ENCODE assay signal across 21 cellular contexts in the genomic region with DNA sequence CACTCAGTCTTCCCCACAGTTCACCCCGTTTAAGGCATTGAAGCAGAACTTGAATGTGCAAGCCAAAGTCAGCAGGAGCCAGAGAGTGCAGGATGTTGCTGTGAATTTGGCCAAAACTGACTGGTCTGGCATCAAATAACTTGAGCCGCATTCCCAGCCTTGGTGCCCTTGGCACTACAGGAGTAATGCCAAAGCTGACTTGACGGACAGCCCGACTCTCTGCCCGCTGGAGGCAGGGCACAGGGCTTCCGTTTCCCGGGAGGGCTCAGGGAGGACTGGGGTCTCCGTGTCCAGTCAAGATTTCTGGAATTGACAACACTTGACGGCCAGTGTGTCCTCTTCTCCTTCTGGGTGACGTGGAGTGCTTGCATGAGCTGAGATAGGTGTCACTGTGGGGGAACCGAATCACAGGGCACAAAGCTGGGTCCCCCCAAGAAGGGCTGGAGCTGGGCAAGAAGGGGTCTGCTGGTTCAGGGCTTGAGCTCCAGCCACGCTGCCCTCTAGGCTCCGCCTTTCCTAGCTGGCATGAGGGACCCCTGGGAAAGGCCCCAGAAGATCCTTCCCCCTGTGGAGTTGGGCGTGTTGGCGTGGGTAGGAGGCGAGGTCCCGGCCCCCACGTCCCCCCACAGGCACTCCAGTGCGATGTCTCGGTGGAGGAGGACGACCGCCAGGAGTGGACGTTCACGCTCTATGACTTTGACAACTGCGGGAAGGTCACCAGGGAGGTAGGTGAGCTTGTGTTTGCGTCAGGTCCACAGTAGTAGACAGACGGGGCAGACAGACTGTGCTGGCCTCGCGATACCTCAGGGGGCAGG. TPM values are rescaled to one million over a fixed set of nuclear protein-coding genes. Genes with fewer than 3 reads are reported as not detected.
"Had no signal": no experiment of that assay in that cellular context is flagged by ENCODE, and none has a peak within 500 bp of the region (broad histone marks: within the 10 kb centered on the region; RNA-seq: fewer than 3 reads in every experiment).

No MANE protein-coding gene starts in this region.

- H3K4me3 Mint-ChIP-seq: activated naive CD4-positive, alpha-beta T cell treated with anti-CD3 and anti-CD28 coated beads for 36 hours; activated T-cell treated with anti-CD3 and anti-CD28 coated beads, Interleukin-2, amount 50 U/mL, for 4 hours; naive thymus-derived CD8-positive, alpha-beta T cell; T-helper 17 cell had no signal

- H3K27ac Mint-ChIP-seq: activated naive CD4-positive, alpha-beta T cell treated with anti-CD3 and anti-CD28 coated beads for 36 hours; progenitor cell of endocrine pancreas; T-helper 17 cell had no signal

- H3K9me3 Mint-ChIP-seq: activated naive CD4-positive, alpha-beta T cell treated with anti-CD3 and anti-CD28 coated beads for 36 hours; activated T-cell treated with anti-CD3 and anti-CD28 coated beads, Interleukin-2, amount 50 U/mL, for 4 hours; naive thymus-derived CD8-positive, alpha-beta T cell had no signal

- DNase-seq: activated CD4-positive, alpha-beta T cell treated with anti-CD3 and anti-CD28 coated beads, Interleukin-2, amount 50 U/mL, for 1 hour; activated CD4-positive, CD25-positive, alpha-beta regulatory T cell treated with anti-CD3 and anti-CD28 coated beads, Interleukin-2, amount 50 U/mL, for 72 hours; activated CD8-positive, alpha-beta memory T cell treated with anti-CD3 and anti-CD28 coated beads, Interleukin-2, amount 50 U/mL, for 4 hours; activated naive CD4-positive, alpha-beta T cell treated with anti-CD3 and anti-CD28 coated beads for 36 hours; activated T-cell treated with anti-CD3 and anti-CD28 coated beads, Interleukin-2, amount 50 U/mL, for 4 hours; central memory CD4-positive, alpha-beta T cell; cortex of kidney; erythroblast; foreskin melanocyte; mesenchymal stem cell; stimulated activated CD4-positive, alpha-beta T cell treated with anti-CD3 and anti-CD28 coated beads, Interleukin-2, amount 100 ng/mL, for 24 hours; stimulated activated naive CD8-positive, alpha-beta T cell treated with anti-CD3 and anti-CD28 coated beads, Interleukin-15, Interleukin-2, amounts not matched to agents 100 U/mL and 50 U/mL, for 24 hours; T-helper 17 cell; tibial artery had no signal

- H3K27me3 Mint-ChIP-seq: progenitor cell of endocrine pancreas had no signal

- H3K9me3 ChIP-seq: body of pancreas, left lung, tibial artery had no signal

- H3K27me3 ChIP-seq: body of pancreas had no signal

- H3K36me3 Mint-ChIP-seq: naive thymus-derived CD8-positive, alpha-beta T cell had no signal

- H3K4me3 ChIP-seq: body of pancreas, left lung, tibial artery had no signal

- H3K27ac ChIP-seq: body of pancreas, left lung, tibial artery, VCaP had no signal

- H3K36me3 ChIP-seq: left lung, tibial artery had no signal

- FAIRE-seq: endometrium, keratinocyte had no signal

- H3K4me1 ChIP-seq: body of pancreas, left lung, tibial artery had no signal

- ATAC-seq: activated T-cell treated with anti-CD3 and anti-CD28 coated beads, Interleukin-2, amount 50 U/mL, for 4 hours; body of pancreas; left lung; naive thymus-derived CD8-positive, alpha-beta T cell; stimulated activated naive CD8-positive, alpha-beta T cell treated with anti-CD3 and anti-CD28 coated beads, Interleukin-15, Interleukin-2, amounts not matched to agents 100 U/mL and 50 U/mL, for 24 hours; T-helper 17 cell had no signal

RNA-seq across cellular contexts. Expression of a gene that starts 25.2 kb away (rescaled TPM):
- total RNA-seq: naive thymus-derived CD8-positive, alpha-beta T cell; T-helper 17 cell had no signal
- polyA plus RNA-seq: keratinocyte had no signal
